Comparison of ENCODE assay signal across 18 cellular contexts in genomic region chr22:45865561-45866397, GRCh38.
DNase-seq lines count a peak whose midpoint lies in the region; ATAC-seq and TF ChIP-seq lines count a peak whose summit lies in the region.
"Had no signal": no experiment of that assay in that cellular context is flagged by ENCODE, and none has a peak within 500 bp of the region (broad histone marks: within the 10 kb centered on the region; RNA-seq: fewer than 3 reads in every experiment).

No MANE protein-coding gene starts in this region.

- ATAC-seq in GM18870 (IDR thresholded peaks at IDR 0.05; ENCODE audit: unreplicated experiment): no peak

- no peaks in the 10 kb centered on the region for H3K36me3 ChIP-seq in H7 (replicated peaks; ENCODE audit: control insufficient read depth, insufficient read depth, low read length)
- no peaks in the 10 kb centered on the region for H3K36me3 ChIP-seq in iPS-15b (ENCODE audit: control insufficient read depth, insufficient read depth, low read length)
- H3K36me3 ChIP-seq: HAP-1, SJSA1 had no signal

- no peak for TF ChIP-seq CTCF in RWPE1 (conservative IDR thresholded peaks at IDR 0.05; ENCODE audit: low read depth)

- H3K27ac ChIP-seq in RWPE1: 0 out of 2 replicates have a peak overlapping the region, but pooled peaks have one; percentile 14
- H3K27ac ChIP-seq: KMS-11, SJSA1 had no signal

- intact Hi-C loops in posterior vena cava (cut with DNase I): no loop called here

- CTCF ChIA-PET in RWPE1 (lab: Yijun Ruan, JAX): no interaction called here

- no peak overlapping the region for H3K4me3 ChIP-seq in H7 (ENCODE audit: insufficient read depth, low read depth, low read length)
- H3K4me3 ChIP-seq in iPS-15b (ENCODE audit: low read depth, low read length): peak overlapping the region; percentile 45
- H3K4me3 ChIP-seq: HAP-1, SJSA1 had no signal

- H3K27me3 ChIP-seq in H7 (ENCODE audit: control insufficient read depth, insufficient read depth, low read length): peaks cover 36% of the 10 kb centered on the region
- H3K27me3 ChIP-seq in iPS-15b (ENCODE audit: control insufficient read depth, insufficient read depth, low read length): peaks cover 45% of the 10 kb centered on the region

- H3K9me3 ChIP-seq in iPS-15b (ENCODE audit: control insufficient read depth, insufficient read depth, low read length): no peaks in the 10 kb centered on the region
- H3K9me3 ChIP-seq: HAP-1, SJSA1 had no signal

- DNase-seq in H7 (peak; percentile 84), RWPE1 (ENCODE audit: low spot score) (no peak), posterior vena cava (ENCODE audit: low spot score) (peak; percentile 76), NCI-H345 (lab: John Stamatoyannopoulos, UW) (no peak), NCI-H146 (lab: John Stamatoyannopoulos, UW) (no peak), dedifferentiated amniotic fluid mesenchymal stem cell (ENCODE audit: extremely low spot score) (no peak)
- DNase-seq: activated B cell treated with CpG ODN at 0.5 μM for 24 hours; CD8-positive, alpha-beta memory T cell; NCI-H1092; NCI-H774; stimulated activated naive CD4-positive, alpha-beta T cell treated with Interleukin-2 at 50 U/mL for 16 hours; T-helper 2 cell; trophoblast cell had no signal

- no peaks in the 10 kb centered on the region for H3K4me1 ChIP-seq in iPS-15b (ENCODE audit: control insufficient read depth, insufficient read depth, low read length)
- H3K4me1 ChIP-seq: HAP-1 had no signal

- POLR2A ChIA-PET in RWPE1 (lab: Yijun Ruan, JAX; ENCODE audit: low non-redundant PET): no interaction called here

- H3K9ac ChIP-seq in iPS-15b (ENCODE audit: low read depth, low read length): no peak overlapping the region
- H3K9ac ChIP-seq: KMS-11 had no signal

Comparison
In these comparisons a context has a peak if more than half of its experiments do, and no peak if none do; other contexts are left out.
1. DNase-seq: peak in H7 (single experiment) and posterior vena cava (single experiment); none in RWPE1 (single experiment), NCI-H345 (single experiment), NCI-H146 (single experiment) and dedifferentiated amniotic fluid mesenchymal stem cell (single experiment).